33 cellular contexts compared by ENCODE assay signal in genomic region chrX:20204354-20204753, GRCh38.
"Had no signal": no experiment of that assay in that cellular context is flagged by ENCODE, and none has a peak within 500 bp of the region (broad histone marks: within the 10 kb centered on the region; RNA-seq: fewer than 3 reads in every experiment).

No MANE protein-coding gene starts in this region.

- H3K9me3 Mint-ChIP-seq: activated CD4-positive, alpha-beta memory T cell treated with anti-CD3 and anti-CD28 coated beads for 36 hours; activated CD4-positive, alpha-beta T cell treated with anti-CD3 and anti-CD28 coated beads, Interleukin-2, amount 10 ng/mL, durations not matched to agents 24 days and 14 days; activated T-cell treated with anti-CD3 and anti-CD28 coated beads, Interleukin-2, amount 50 U/mL, for 72 hours; stimulated activated naive B cell treated with anti-CD40 and anti-IgM and Interleukin-4, amounts not matched to agents 10 μg/mL and 1 μg/mL and 100 μg/mL, for 72 hours had no signal

- ATAC-seq: activated T-cell treated with anti-CD3 and anti-CD28 coated beads, Interleukin-2, amount 50 U/mL, for 72 hours; gastrocnemius medialis; left cardiac atrium; left ventricle myocardium superior; mucosa of descending colon; pancreas; stimulated activated naive B cell treated with anti-CD40 and anti-IgM and Interleukin-4, amounts not matched to agents 10 μg/mL and 1 μg/mL and 100 μg/mL, for 72 hours had no signal

- H3K4me1 ChIP-seq: pancreas, prostate gland, suprapubic skin, tibial nerve had no signal

- H3K4me1 Mint-ChIP-seq: neural crest cell had no signal

- H3K36me3 ChIP-seq: pancreas, prostate gland, suprapubic skin, WERI-Rb-1 had no signal

- DNase-seq: activated CD4-positive, alpha-beta memory T cell treated with anti-CD3 and anti-CD28 coated beads for 36 hours; activated CD4-positive, alpha-beta T cell treated with anti-CD3 and anti-CD28 coated beads, Interleukin-2, amount 10 ng/mL, durations not matched to agents 24 days and 14 days; activated CD4-positive, CD25-positive, alpha-beta regulatory T cell treated with anti-CD3 and anti-CD28 coated beads, Interleukin-2, amount 50 U/mL, for 72 hours; activated naive CD4-positive, alpha-beta T cell; activated T-cell treated with anti-CD3 and anti-CD28 coated beads, Interleukin-2, amount 50 U/mL, for 72 hours; brain microvascular endothelial cell; dorsolateral prefrontal cortex; effector memory CD4-positive, alpha-beta T cell; erythroblast; gastrocnemius medialis; glutamatergic neuron; left cardiac atrium; left ventricle myocardium superior; mucosa of descending colon; nucleus accumbens; pancreas; retina; sigmoid colon; stimulated activated CD4-positive, alpha-beta T cell treated with anti-CD3 and anti-CD28 coated beads, Interleukin-1b, Interleukin-23, amount 100 ng/mL, for 48 hours; stimulated activated CD4-positive, alpha-beta T cell treated with anti-CD3 and anti-CD28 coated beads, Interleukin-4, amount 100 ng/mL, for 4 hours; stimulated activated CD8-positive, alpha-beta memory T cell treated with anti-CD3 and anti-CD28 coated beads, Interleukin-4, amount 100 ng/mL, for 48 hours; stimulated activated naive B cell treated with anti-CD40 and anti-IgM and Interleukin-4, amounts not matched to agents 10 μg/mL and 1 μg/mL and 100 μg/mL, for 72 hours; T-helper 9 cell; WERI-Rb-1 had no signal

- H3K27me3 ChIP-seq: brain microvascular endothelial cell, gastrocnemius medialis, hepatocyte, pancreas, sigmoid colon, suprapubic skin, tibial nerve had no signal

- H3K27ac ChIP-seq: brain microvascular endothelial cell, coronary artery, dorsolateral prefrontal cortex, hepatocyte, pancreas, prostate gland, sigmoid colon, suprapubic skin, tibial nerve, WERI-Rb-1 had no signal

- H3K4me3 ChIP-seq: coronary artery, dorsolateral prefrontal cortex, gastrocnemius medialis, hepatocyte, mucosa of descending colon, pancreas, prostate gland, sigmoid colon, smooth muscle cell, suprapubic skin, tibial nerve had no signal

- H3K4me3 Mint-ChIP-seq: activated CD4-positive, alpha-beta memory T cell treated with anti-CD3 and anti-CD28 coated beads for 36 hours; activated CD4-positive, alpha-beta T cell treated with anti-CD3 and anti-CD28 coated beads, Interleukin-2, amount 10 ng/mL, durations not matched to agents 24 days and 14 days; activated naive CD8-positive, alpha-beta T cell; activated T-cell treated with anti-CD3 and anti-CD28 coated beads, Interleukin-2, amount 50 U/mL, for 72 hours; neural crest cell; stimulated activated naive B cell treated with anti-CD40 and anti-IgM and Interleukin-4, amounts not matched to agents 10 μg/mL and 1 μg/mL and 100 μg/mL, for 72 hours had no signal

- H3K79me2 ChIP-seq: hepatocyte had no signal

- H3K27me3 Mint-ChIP-seq: activated CD4-positive, alpha-beta memory T cell treated with anti-CD3 and anti-CD28 coated beads for 36 hours; activated CD4-positive, alpha-beta T cell treated with anti-CD3 and anti-CD28 coated beads, Interleukin-2, amount 10 ng/mL, durations not matched to agents 24 days and 14 days; activated naive CD8-positive, alpha-beta T cell had no signal

- H2AFZ ChIP-seq: hepatocyte had no signal

- H3K4me2 ChIP-seq: hepatocyte, smooth muscle cell had no signal

- H3K27ac Mint-ChIP-seq: activated CD4-positive, alpha-beta memory T cell treated with anti-CD3 and anti-CD28 coated beads for 36 hours; activated T-cell treated with anti-CD3 and anti-CD28 coated beads, Interleukin-2, amount 50 U/mL, for 72 hours; stimulated activated naive B cell treated with anti-CD40 and anti-IgM and Interleukin-4, amounts not matched to agents 10 μg/mL and 1 μg/mL and 100 μg/mL, for 72 hours had no signal

- FAIRE-seq: keratinocyte had no signal

- H3K9me3 ChIP-seq: gastrocnemius medialis, mucosa of descending colon, pancreas, prostate gland, sigmoid colon, suprapubic skin, tibial nerve had no signal
